9 cellular contexts compared by ENCODE assay signal in genomic region chr17:48547839-48548686, GRCh38. TPM values are rescaled to one million over a fixed set of nuclear protein-coding genes. Genes with fewer than 3 reads are reported as not detected.
A peak's percentile ranks its signal among the peaks of the same experiment; 100 is the strongest.
DNase-seq lines count a peak whose midpoint lies in the region; ATAC-seq and TF ChIP-seq lines count a peak whose summit lies in the region.
"Had no signal": no experiment of that assay in that cellular context is flagged by ENCODE, and none has a peak within 500 bp of the region (broad histone marks: within the 10 kb centered on the region; RNA-seq: fewer than 3 reads in every experiment).

No MANE protein-coding gene starts in this region.

- TF ChIP-seq RAD21 in liver (IDR thresholded peaks at IDR 0.05): no peak

- no peaks in the 10 kb centered on the region for H3K36me3 Mint-ChIP-seq in MCF 10A (ENCODE audit: insufficient read depth, unreplicated experiment)
- peaks cover 12% of the 10 kb centered on the region for H3K36me3 Mint-ChIP-seq in activated naive CD8-positive, alpha-beta T cell treated with anti-CD3 and anti-CD28 coated beads, Interleukin-2, amount 10 ng/mL, durations not matched to agents 7 days and 5 days

- no peaks in the 10 kb centered on the region for H3K9me3 Mint-ChIP-seq in MCF 10A (ENCODE audit: unreplicated experiment)
- no peaks in the 10 kb centered on the region for H3K9me3 Mint-ChIP-seq in activated naive CD8-positive, alpha-beta T cell treated with anti-CD3 and anti-CD28 coated beads, Interleukin-2, amount 10 ng/mL, durations not matched to agents 7 days and 5 days

- no peaks in the 10 kb centered on the region for H3K9me3 ChIP-seq in breast epithelium
- H3K9me3 ChIP-seq in liver (ENCODE audit: control insufficient read depth in 4 of 4, low read length in 3 of 4): no peaks in the 10 kb centered on the region
- H3K9me3 ChIP-seq in tibial nerve: no peaks in the 10 kb centered on the region

- 23% methylated on average over 27 of the region's 27 CpGs for WGBS in liver
- WGBS in tibial nerve, 2 donors: 35 to 49% methylated on average over 27 of the region's 27 CpGs

- POLR2A ChIA-PET in MCF 10A (lab: Yijun Ruan, JAX): interaction anchor here (0.6 kb wide), 1 partner anchor 10 kb away, joined by 3 read pairs; no protein-coding TSS in a partner anchor
- POLR2A ChIA-PET in activated naive CD8-positive, alpha-beta T cell treated with anti-CD3 and anti-CD28 coated beads, Interleukin-2, amount 10 ng/mL, durations not matched to agents 7 days and 5 days (lab: Charles Lee): interaction anchor here (1.0 to 2.3 kb wide), 3 partner anchors 35 to 113 kb away, joined by 4 to 13 read pairs (median 5); no protein-coding TSS in a partner anchor

- no peak overlapping the region for H3K4me3 Mint-ChIP-seq in MCF 10A (ENCODE audit: unreplicated experiment)
- H3K4me3 Mint-ChIP-seq in activated naive CD8-positive, alpha-beta T cell treated with anti-CD3 and anti-CD28 coated beads, Interleukin-2, amount 10 ng/mL, durations not matched to agents 7 days and 5 days: peak overlapping the region; percentile 74

- TF ChIP-seq EP300 in tibial nerve (IDR thresholded peaks at IDR 0.05): no peak

- CTCF ChIA-PET in MCF 10A (lab: Yijun Ruan, JAX): interaction anchor here (0.6 kb wide), 2 partner anchors 8 to 209 kb away, joined by 3 read pairs; no protein-coding TSS in a partner anchor

- TF ChIP-seq CTCF in breast epithelium (IDR thresholded peaks at IDR 0.05): no peak
- TF ChIP-seq CTCF in MCF 10A (IDR thresholded peaks at IDR 0.05; ENCODE audit: unreplicated experiment): no peak
- no peak for TF ChIP-seq CTCF in liver (IDR thresholded peaks at IDR 0.05; ENCODE audit: low read depth, low read length, missing input control)
- no peak for TF ChIP-seq CTCF in tibial nerve (IDR thresholded peaks at IDR 0.05)

- H3K4me1 Mint-ChIP-seq in MCF 10A (ENCODE audit: insufficient read depth, unreplicated experiment): no peaks in the 10 kb centered on the region
- H3K4me1 Mint-ChIP-seq in activated naive CD8-positive, alpha-beta T cell treated with anti-CD3 and anti-CD28 coated beads, Interleukin-2, amount 10 ng/mL, durations not matched to agents 7 days and 5 days: peaks cover 33% of the 10 kb centered on the region

- H3K36me3 ChIP-seq in breast epithelium (no peaks in the 10 kb centered on the region), liver (ENCODE audit: control insufficient read depth in 4 of 4, insufficient read depth in 3 of 4, low read depth in 1 of 4, low read length in 3 of 4) (no peaks in the 10 kb centered on the region), tibial nerve (no peaks in the 10 kb centered on the region)

- no peak overlapping the region for H3K9ac ChIP-seq in liver (ENCODE audit: low read depth in 1 of 2, low read length in 2 of 2)

- no TSS peak for BruUV-seq in MCF 10A (replicated peaks; lab: Mats Ljungman, UMichigan)

- intact Hi-C loops in breast epithelium (cut with DNase I; ENCODE audit: low total_unique reads): no loop called here
- intact Hi-C loops in MCF 10A (cut with micrococcal nuclease): no loop called here

- H3K27me3 Mint-ChIP-seq in MCF 10A (ENCODE audit: insufficient read depth, unreplicated experiment): no peaks in the 10 kb centered on the region
- H3K27me3 Mint-ChIP-seq in activated naive CD8-positive, alpha-beta T cell treated with anti-CD3 and anti-CD28 coated beads, Interleukin-2, amount 10 ng/mL, durations not matched to agents 7 days and 5 days: peaks cover 11% of the 10 kb centered on the region

- DNase-seq in breast epithelium (ENCODE audit: low spot score in 2 of 2) (no peak), MCF 10A (ENCODE audit: unreplicated experiment) (no peak), tibial nerve (ENCODE audit: low spot score in 2 of 2) (no peak), D341Med (ENCODE audit: low spot score) (no peak), AML-193 (lab: John Stamatoyannopoulos, UW) (no peak), KBM-7 (no peak)
- peak; percentile 53 for DNase-seq in activated naive CD8-positive, alpha-beta T cell treated with anti-CD3 and anti-CD28 coated beads, Interleukin-2, amount 10 ng/mL, durations not matched to agents 7 days and 5 days
- DNase-seq: DND-41 had no signal

- H3K27me3 ChIP-seq in breast epithelium (peaks cover 0 to 5% of the 10 kb centered on the region in 2 donors), liver (ENCODE audit: control insufficient read depth in 4 of 4, insufficient read depth in 4 of 4, low read length in 3 of 4) (peaks cover 0 to 9% (median 3%) of the 10 kb centered on the region in 4 donors), tibial nerve (peaks cover 0 to 71% of the 10 kb centered on the region in 2 donors)

- H3K27ac ChIP-seq in breast epithelium: peak overlapping the region; percentile 70 to 97
- peak overlapping the region; percentile 25 to 56 for H3K27ac ChIP-seq in liver (ENCODE audit: low read depth in 1 of 2, low read length in 2 of 2)
- peak overlapping the region; percentile 47 to 96 (median 90) for H3K27ac ChIP-seq in tibial nerve

- ATAC-seq in activated naive CD8-positive, alpha-beta T cell treated with anti-CD3 and anti-CD28 coated beads, Interleukin-2, amount 10 ng/mL, durations not matched to agents 7 days and 5 days (ENCODE audit: low read depth): no peak

- peak overlapping the region; percentile 5 to 49 (median 10) for H3K4me3 ChIP-seq in breast epithelium
- H3K4me3 ChIP-seq in liver (ENCODE audit: low read depth in 1 of 3, low read length in 3 of 3): no peak overlapping the region
- H3K4me3 ChIP-seq in tibial nerve: peak overlapping the region in 1 of 4 donors; percentile 15

- TF ChIP-seq POLR2A in breast epithelium (IDR thresholded peaks at IDR 0.05) (no peak), tibial nerve (IDR thresholded peaks at IDR 0.05) (no peak)

- in situ Hi-C loops in KBM-7 (cut with MboI; ENCODE audit: low pct_unique_long_range_greater_than_20kb, low sequenced_read_pairs): no loop called here

- H3K4me1 ChIP-seq in breast epithelium (peaks cover 0 to 3% of the 10 kb centered on the region in 2 donors), liver (ENCODE audit: control insufficient read depth in 4 of 4, insufficient read depth in 4 of 4, low read length in 3 of 4) (peaks cover 0 to 8% (median 3%) of the 10 kb centered on the region in 4 donors), tibial nerve (peaks cover 0 to 29% (median 2%) of the 10 kb centered on the region in 4 donors)

- H3K27ac Mint-ChIP-seq in MCF 10A (ENCODE audit: low read depth, unreplicated experiment): no peak overlapping the region
- H3K27ac Mint-ChIP-seq in activated naive CD8-positive, alpha-beta T cell treated with anti-CD3 and anti-CD28 coated beads, Interleukin-2, amount 10 ng/mL, durations not matched to agents 7 days and 5 days: peak overlapping the region; percentile 84

TF ChIP-seq in liver, 16 proteins besides CTCF, POLR2A, EP300 and RAD21 (continues in another document):
- TF ChIP-seq GABPA (IDR thresholded peaks at IDR 0.05 in 1 of 2, conservative IDR thresholded peaks at IDR 0.05 in 1 of 2): no peak
- TF ChIP-seq FOXA2 (IDR thresholded peaks at IDR 0.05): no peak

RNA-seq across cellular contexts. Expression of gene HOXB2, which starts 3.2 kb away (rescaled TPM):
- total RNA-seq in breast epithelium (10 to 100 TPM; 13.6 to 36.4 (median 19.6) TPM), MCF 10A (2022) (3.0 and 4.8 TPM in 2 replicates), liver (1 to 10 TPM in 1 of 2 donors, under 1 TPM in 1; 0.67 to 2.3 TPM), tibial nerve (10 to 100 TPM in 3 of 4 donors, 1 to 10 TPM in 1; 6.9 to 29.3 (median 19.2) TPM)
- total RNA-seq in activated naive CD8-positive, alpha-beta T cell treated with anti-CD3 and anti-CD28 coated beads, Interleukin-2, amount 10 ng/mL, durations not matched to agents 7 days and 5 days: 10 to 100 TPM; 19.5 to 20.0 TPM
- 1 to 10 TPM; 1.3 to 2.5 TPM for polyA plus RNA-seq in liver

RNA-seq across cellular contexts. Expression of gene HOXB1, which starts 17.3 kb away (rescaled TPM):
- total RNA-seq in breast epithelium: not detected
- not detected in 2 replicates for total RNA-seq in MCF 10A (2022)
- total RNA-seq in activated naive CD8-positive, alpha-beta T cell treated with anti-CD3 and anti-CD28 coated beads, Interleukin-2, amount 10 ng/mL, durations not matched to agents 7 days and 5 days: not detected
- total RNA-seq in liver: not detected
- polyA plus RNA-seq in liver: not detected
- total RNA-seq in tibial nerve: not detected

RNA-seq across cellular contexts. Expression of gene HOXB4, which starts 30.1 kb away (rescaled TPM):
- total RNA-seq in breast epithelium (1 to 10 TPM; 2.2 to 7.5 (median 2.3) TPM), MCF 10A (2022) (0.21 and 0.44 TPM in 2 replicates), liver (under 1 TPM; 0.65 to 0.75 TPM), tibial nerve (1 to 10 TPM; 1.2 to 3.5 (median 2.0) TPM)
- total RNA-seq in activated naive CD8-positive, alpha-beta T cell treated with anti-CD3 and anti-CD28 coated beads, Interleukin-2, amount 10 ng/mL, durations not matched to agents 7 days and 5 days: 1 to 10 TPM; 5.3 to 6.4 TPM
- under 1 TPM; 0.19 to 0.35 TPM for polyA plus RNA-seq in liver

RNA-seq across cellular contexts. Expression of gene HOXB3, which starts 42.0 kb away (rescaled TPM):
- total RNA-seq in breast epithelium: 10 to 100 TPM; 13.8 to 36.7 (median 14.4) TPM
- total RNA-seq in MCF 10A (2022): 0.79 and 0.88 TPM in 2 replicates
- total RNA-seq in activated naive CD8-positive, alpha-beta T cell treated with anti-CD3 and anti-CD28 coated beads, Interleukin-2, amount 10 ng/mL, durations not matched to agents 7 days and 5 days: 10 to 100 TPM; 10.5 to 13.6 TPM
- total RNA-seq in liver: 1 to 10 TPM in 1 of 2 donors, under 1 TPM in 1; 0.75 to 2.2 TPM
- 1 to 10 TPM; 1.0 to 1.3 TPM for polyA plus RNA-seq in liver
- 10 to 100 TPM in 2 of 4 donors, 1 to 10 TPM in 2; 3.7 to 14.1 (median 9.4) TPM for total RNA-seq in tibial nerve

RNA-seq across cellular contexts. Expression of gene HOXB5, which starts 45.5 kb away (rescaled TPM):
- total RNA-seq in breast epithelium (1 to 10 TPM in 2 of 3 donors, under 1 TPM in 1; 0.44 to 2.0 (median 1.4) TPM), MCF 10A (2022) (not detected in 2 replicates), liver (under 1 TPM in 1 of 2 donors, not detected in 1; 0.08 TPM), tibial nerve (1 to 10 TPM in 2 of 4 donors, not detected in 2; 1.6 to 1.8 TPM)
- not detected for total RNA-seq in activated naive CD8-positive, alpha-beta T cell treated with anti-CD3 and anti-CD28 coated beads, Interleukin-2, amount 10 ng/mL, durations not matched to agents 7 days and 5 days
- under 1 TPM; 0.36 to 0.38 TPM for polyA plus RNA-seq in liver

Comparison
In these comparisons a context has a peak if more than half of its experiments do, and no peak if none do; other contexts are left out.
1. H3K4me3 ChIP-seq: peak in breast epithelium (3 of 3); none in liver (0 of 3).
2. Peak in every context shown above with its lines, with median percentiles within 50 percentile points of each other: H3K27ac ChIP-seq.